In the genomic region with DNA sequence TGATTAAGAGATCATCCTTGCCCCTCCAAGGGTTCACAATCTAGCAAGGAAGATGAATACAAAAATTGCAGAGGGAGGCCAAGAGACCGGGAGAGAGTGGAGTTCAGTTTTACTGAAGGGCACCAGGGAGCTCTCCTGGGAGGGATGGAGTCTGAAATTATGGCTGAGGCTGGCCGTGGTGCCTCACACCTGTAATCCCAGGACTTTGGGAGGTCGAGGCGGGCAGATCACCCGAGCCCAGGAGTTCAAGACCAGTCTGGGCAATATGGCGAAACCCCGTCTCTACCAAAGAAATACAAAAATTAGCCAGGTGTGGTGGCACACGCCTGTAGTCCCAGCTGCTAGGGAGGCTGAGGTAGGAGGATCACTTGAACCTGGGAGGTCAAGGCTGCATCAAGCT, we compare ENCODE assay signal across 20 cellular contexts. TPM values are rescaled to one million over a fixed set of nuclear protein-coding genes. Genes with fewer than 3 reads are reported as not detected.
DNase-seq lines count a peak whose midpoint lies in the region; ATAC-seq and TF ChIP-seq lines count a peak whose summit lies in the region.
"Had no signal": no experiment of that assay in that cellular context is flagged by ENCODE, and none has a peak within 500 bp of the region (broad histone marks: within the 10 kb centered on the region; RNA-seq: fewer than 3 reads in every experiment).

No MANE protein-coding gene starts in this region.

- intact Hi-C loops in activated CD4-positive, alpha-beta memory T cell treated with anti-CD3 and anti-CD28 coated beads for 36 hours (cut with micrococcal nuclease), result loop anchor here (2.0 kb wide), 2 partner anchors 13 to 51 kb away; a partner anchor contains a TSS
- intact Hi-C loops in PC-3 (cut with micrococcal nuclease), result no loop called here

- no peak for DNase-seq in activated CD4-positive, alpha-beta memory T cell treated with anti-CD3 and anti-CD28 coated beads, Interleukin-2, amount 10 ng/mL, durations not matched to agents 7 days and 5 days
- DNase-seq in activated CD4-positive, alpha-beta memory T cell treated with anti-CD3 and anti-CD28 coated beads for 36 hours, result no peak
- DNase-seq in T-helper 17 cell, result no peak
- DNase-seq in naive B cell, result no peak
- no peak for DNase-seq in PC-3
- no peak for DNase-seq in SJCRH30
- DNase-seq: Caco-2, DMS53, H7, IMR-90, Karpas-422, MG63, NCI-H1092, NCI-H1694, NCI-H2227 treated with DMSO at 0.1 percent for 48 hours, NCI-H524 had no signal

- H3K4me3 Mint-ChIP-seq in activated CD4-positive, alpha-beta memory T cell treated with anti-CD3 and anti-CD28 coated beads, Interleukin-2, amount 10 ng/mL, durations not matched to agents 7 days and 5 days, result no peak overlapping the region
- no peak overlapping the region for H3K4me3 Mint-ChIP-seq in activated CD4-positive, alpha-beta memory T cell treated with anti-CD3 and anti-CD28 coated beads for 36 hours
- H3K4me3 Mint-ChIP-seq in T-helper 17 cell (peak overlapping the region; percentile 90), naive B cell (peak overlapping the region in 7 of 8 donors; percentile 10 to 84 (median 74))

- CTCF ChIA-PET in activated CD4-positive, alpha-beta memory T cell treated with anti-CD3 and anti-CD28 coated beads, Interleukin-2, amount 10 ng/mL, durations not matched to agents 7 days and 5 days (lab: Charles Lee), result interaction anchor here (1.1 to 1.8 kb wide), 5 partner anchors 9 to 56 kb away, joined by 3 to 12 read pairs (median 6); no protein-coding TSS in a partner anchor
- CTCF ChIA-PET in activated CD4-positive, alpha-beta memory T cell treated with anti-CD3 and anti-CD28 coated beads for 36 hours (lab: Charles Lee), result interaction anchor here (0.9 kb wide), 1 partner anchor 18 kb away, joined by 3 read pairs; no protein-coding TSS in a partner anchor
- CTCF ChIA-PET in PC-3 (lab: Charles Lee), result no interaction called here

- POLR2A ChIA-PET in activated CD4-positive, alpha-beta memory T cell treated with anti-CD3 and anti-CD28 coated beads, Interleukin-2, amount 10 ng/mL, durations not matched to agents 7 days and 5 days (lab: Charles Lee), result interaction anchor here (0.7 to 5.1 kb wide), 12 partner anchors 8 to 259 kb away, joined by 3 to 71 read pairs (median 4); a partner anchor contains a TSS
- POLR2A ChIA-PET in activated CD4-positive, alpha-beta memory T cell treated with anti-CD3 and anti-CD28 coated beads for 36 hours (lab: Charles Lee), result no interaction called here
- POLR2A ChIA-PET in PC-3 (lab: Charles Lee; ENCODE audit: unreplicated experiment), result no interaction called here

- no peak overlapping the region for H3K4me3 ChIP-seq in BLaER1
- no peak overlapping the region for H3K4me3 ChIP-seq in PC-3 (ENCODE audit: low read length)
- H3K4me3 ChIP-seq in SJCRH30, result no peak overlapping the region
- H3K4me3 ChIP-seq: MG63 had no signal

- H3K27ac Mint-ChIP-seq in activated CD4-positive, alpha-beta memory T cell treated with anti-CD3 and anti-CD28 coated beads, Interleukin-2, amount 10 ng/mL, durations not matched to agents 7 days and 5 days, result peak overlapping the region; percentile 95
- H3K27ac Mint-ChIP-seq in activated CD4-positive, alpha-beta memory T cell treated with anti-CD3 and anti-CD28 coated beads for 36 hours, result no peak overlapping the region
- H3K27ac Mint-ChIP-seq in T-helper 17 cell (peak overlapping the region; percentile 91), naive B cell (peak overlapping the region in 5 of 6 donors; percentile 81 to 97 (median 92))

- no peaks in the 10 kb centered on the region for H3K9me3 Mint-ChIP-seq in activated CD4-positive, alpha-beta memory T cell treated with anti-CD3 and anti-CD28 coated beads, Interleukin-2, amount 10 ng/mL, durations not matched to agents 7 days and 5 days
- H3K9me3 Mint-ChIP-seq in activated CD4-positive, alpha-beta memory T cell treated with anti-CD3 and anti-CD28 coated beads for 36 hours, result no peaks in the 10 kb centered on the region
- H3K9me3 Mint-ChIP-seq in naive B cell, result peaks cover 0 to 4% (median 0%) of the 10 kb centered on the region in 7 donors

- H2AFZ ChIP-seq in PC-3 (ENCODE audit: low read length), result no peak overlapping the region

- peaks cover 37% of the 10 kb centered on the region for H3K27me3 ChIP-seq in BLaER1
- H3K27me3 ChIP-seq in PC-3 (ENCODE audit: low read length), result no peaks in the 10 kb centered on the region
- H3K27me3 ChIP-seq in SJCRH30, result no peaks in the 10 kb centered on the region; the same call in 1 of the 2 replicates

- peaks cover 12% of the 10 kb centered on the region for H3K36me3 Mint-ChIP-seq in activated CD4-positive, alpha-beta memory T cell treated with anti-CD3 and anti-CD28 coated beads, Interleukin-2, amount 10 ng/mL, durations not matched to agents 7 days and 5 days (ENCODE audit: low read depth)
- H3K36me3 Mint-ChIP-seq in activated CD4-positive, alpha-beta memory T cell treated with anti-CD3 and anti-CD28 coated beads for 36 hours, result no peaks in the 10 kb centered on the region
- H3K36me3 Mint-ChIP-seq in T-helper 17 cell (ENCODE audit: low read depth), result no peaks in the 10 kb centered on the region
- peaks cover 0 to 9% of the 10 kb centered on the region in 2 donors for H3K36me3 Mint-ChIP-seq in naive B cell

- H3F3A ChIP-seq in PC-3 (ENCODE audit: low read length, unreplicated experiment), result no peaks in the 10 kb centered on the region

- H3K9ac ChIP-seq in BLaER1 (no peak overlapping the region), PC-3 (ENCODE audit: low read length) (no peak overlapping the region)

- peaks cover 61% of the 10 kb centered on the region for H3K4me1 Mint-ChIP-seq in activated CD4-positive, alpha-beta memory T cell treated with anti-CD3 and anti-CD28 coated beads, Interleukin-2, amount 10 ng/mL, durations not matched to agents 7 days and 5 days
- peaks cover 19% of the 10 kb centered on the region for H3K4me1 Mint-ChIP-seq in activated CD4-positive, alpha-beta memory T cell treated with anti-CD3 and anti-CD28 coated beads for 36 hours (ENCODE audit: low read depth)
- peaks cover 29% of the 10 kb centered on the region for H3K4me1 Mint-ChIP-seq in T-helper 17 cell
- peaks cover 41 to 72% (median 58%) of the 10 kb centered on the region in 3 donors for H3K4me1 Mint-ChIP-seq in naive B cell

- H3K36me3 ChIP-seq in BLaER1 (no peaks in the 10 kb centered on the region), PC-3 (ENCODE audit: low read depth, low read length) (no peaks in the 10 kb centered on the region), SJCRH30 (no peaks in the 10 kb centered on the region)
- H3K36me3 ChIP-seq: MG63 had no signal

- H4K20me1 ChIP-seq in BLaER1 (peaks cover 49% of the 10 kb centered on the region), PC-3 (ENCODE audit: low read length) (no peaks in the 10 kb centered on the region)

- ATAC-seq in T-helper 17 cell, result no peak
- no peak for ATAC-seq in naive B cell (ENCODE audit: low read depth in 2 of 2)
- ATAC-seq in HG03342 (IDR thresholded peaks at IDR 0.05; ENCODE audit: unreplicated experiment), result no peak
- ATAC-seq in PC-3, result no peak
- ATAC-seq: Panc1 had no signal

- H3K9me3 ChIP-seq in BLaER1 (no peaks in the 10 kb centered on the region), T-helper 17 cell (ENCODE audit: control insufficient read depth, low read length, poor library complexity, severe bottlenecking) (peaks cover 4% of the 10 kb centered on the region), PC-3 (ENCODE audit: low read length) (no peaks in the 10 kb centered on the region), SJCRH30 (replicated peaks) (no peaks in the 10 kb centered on the region)
- H3K9me3 ChIP-seq: Caco-2, MG63 had no signal

- H3K9me2 ChIP-seq in PC-3 (replicated peaks; ENCODE audit: low read length), result no peaks in the 10 kb centered on the region

- peaks cover 64% of the 10 kb centered on the region for H3K27me3 Mint-ChIP-seq in activated CD4-positive, alpha-beta memory T cell treated with anti-CD3 and anti-CD28 coated beads, Interleukin-2, amount 10 ng/mL, durations not matched to agents 7 days and 5 days
- H3K27me3 Mint-ChIP-seq in activated CD4-positive, alpha-beta memory T cell treated with anti-CD3 and anti-CD28 coated beads for 36 hours, result peaks cover 62% of the 10 kb centered on the region
- peaks cover 74% of the 10 kb centered on the region for H3K27me3 Mint-ChIP-seq in T-helper 17 cell
- H3K27me3 Mint-ChIP-seq in naive B cell, result peaks cover 15 to 40% (median 29%) of the 10 kb centered on the region in 3 donors

- BruUV-seq in PC-3 (replicated peaks; lab: Mats Ljungman, UMichigan), result no TSS peak

- no peaks in the 10 kb centered on the region for H3K79me2 ChIP-seq in PC-3 (ENCODE audit: low read length)

- H3K27ac ChIP-seq in BLaER1 (no peak overlapping the region), PC-3 (ENCODE audit: low read length) (no peak overlapping the region), SJCRH30 (no peak overlapping the region)
- H3K27ac ChIP-seq: C4-2B had no signal

- TF ChIP-seq CTCF in PC-3 (conservative IDR thresholded peaks at IDR 0.05; ENCODE audit: low read depth, low read length), result no peak

- H3K4me1 ChIP-seq in BLaER1 (peaks cover 50% of the 10 kb centered on the region), PC-3 (ENCODE audit: insufficient read depth, low read length) (no peaks in the 10 kb centered on the region), SJCRH30 (no peaks in the 10 kb centered on the region; the same call in 1 of the 2 replicates)
- H3K4me1 ChIP-seq: Caco-2 had no signal

- peak overlapping the region; percentile 88 for H3K4me2 ChIP-seq in BLaER1
- no peak overlapping the region for H3K4me2 ChIP-seq in PC-3 (ENCODE audit: low read length)

RNA-seq across cellular contexts. Expression of a gene that starts 51.4 kb away (rescaled TPM):
- 10 to 100 TPM; 74.2 to 75.4 TPM for total RNA-seq in activated CD4-positive, alpha-beta memory T cell treated with anti-CD3 and anti-CD28 coated beads, Interleukin-2, amount 10 ng/mL, durations not matched to agents 7 days and 5 days
- 10 to 100 TPM; 29.3 to 33.1 TPM for total RNA-seq in activated CD4-positive, alpha-beta memory T cell treated with anti-CD3 and anti-CD28 coated beads for 36 hours
- total RNA-seq in T-helper 17 cell, result 10 to 100 TPM; 43.2 to 48.8 TPM
- 10 to 100 TPM; 30.6 to 56.1 (median 44.9) TPM for polyA plus RNA-seq in naive B cell (ENCODE audit: low read depth in 6 of 6)
- total RNA-seq in PC-3 (2014; rRNA removed), result 15.6 and 18.0 TPM in 2 replicates
- 12.4 and 13.0 TPM in 2 replicates for total RNA-seq in SJCRH30 (2014; rRNA removed; shearing (Covaris generic))

Comparison
In these comparisons a context has a peak if more than half of its experiments do, and no peak if none do; other contexts are left out.
1. H3K4me3 Mint-ChIP-seq: peak in T-helper 17 cell (single experiment) and naive B cell (7 of 8); none in activated CD4-positive, alpha-beta memory T cell treated with anti-CD3 and anti-CD28 coated beads, Interleukin-2, amount 10 ng/mL, durations not matched to agents 7 days and 5 days (single experiment) and activated CD4-positive, alpha-beta memory T cell treated with anti-CD3 and anti-CD28 coated beads for 36 hours (single experiment).